In genomic region chr18:27211569-27211968, GRCh38 we compare ENCODE assay signal across 21 cellular contexts. TPM values are rescaled to one million over a fixed set of nuclear protein-coding genes. Genes with fewer than 3 reads are reported as not detected.
"Had no signal": no experiment of that assay in that cellular context is flagged by ENCODE, and none has a peak within 500 bp of the region (broad histone marks: within the 10 kb centered on the region; RNA-seq: fewer than 3 reads in every experiment).

No MANE protein-coding gene starts in this region.

- H3K27ac ChIP-seq: dorsolateral prefrontal cortex, esophagus muscularis mucosa, gastrocnemius medialis, heart right ventricle, stomach, thoracic aorta, transverse colon had no signal

- H3K36me3 ChIP-seq: esophagus muscularis mucosa, gastrocnemius medialis, heart right ventricle, stomach, thoracic aorta, transverse colon had no signal

- H3K27me3 Mint-ChIP-seq: naive thymus-derived CD8-positive, alpha-beta T cell had no signal

- ATAC-seq: gastrocnemius medialis; heart right ventricle; mucosa of descending colon; naive thymus-derived CD8-positive, alpha-beta T cell; sciatic nerve had no signal

- H3K27me3 ChIP-seq: dorsolateral prefrontal cortex, esophagus muscularis mucosa, gastrocnemius medialis, stomach, transverse colon had no signal

- H3K4me3 Mint-ChIP-seq: naive thymus-derived CD8-positive, alpha-beta T cell had no signal

- H3K27ac Mint-ChIP-seq: naive thymus-derived CD8-positive, alpha-beta T cell had no signal

- H3K4me1 ChIP-seq: esophagus muscularis mucosa, gastrocnemius medialis, heart right ventricle, stomach, transverse colon had no signal

- H3K4me3 ChIP-seq: dorsolateral prefrontal cortex, esophagus muscularis mucosa, gastrocnemius medialis, heart right ventricle, mucosa of descending colon, stomach, thoracic aorta, transverse colon had no signal

- FAIRE-seq: endometrium had no signal

- H3K36me3 Mint-ChIP-seq: naive thymus-derived CD8-positive, alpha-beta T cell had no signal

- DNase-seq: cortex of kidney; dorsolateral prefrontal cortex; effector CD8-positive, alpha-beta T cell; gastrocnemius medialis; heart right ventricle; islet precursor cell; mucosa of descending colon; naive thymus-derived CD8-positive, alpha-beta T cell; posterior cingulate gyrus; stimulated activated CD4-positive, alpha-beta T cell treated with anti-CD3 and anti-CD28 coated beads, Interleukin-2, amount 100 ng/mL, for 24 hours; stimulated activated CD4-positive, alpha-beta T cell treated with anti-CD3 and anti-CD28 coated beads, Interleukin-4, amount 100 ng/mL, for 4 hours; stimulated activated naive CD4-positive, alpha-beta T cell; stomach; substantia nigra; transverse colon had no signal

- H3K9me3 ChIP-seq: esophagus muscularis mucosa, gastrocnemius medialis, heart right ventricle, mucosa of descending colon, stomach, thoracic aorta, transverse colon had no signal

- H3K4me1 Mint-ChIP-seq: naive thymus-derived CD8-positive, alpha-beta T cell had no signal

RNA-seq across cellular contexts. Expression of gene CHST9, which starts 26.5 kb away (rescaled TPM):
- total RNA-seq: fibroblast of villous mesenchyme; naive thymus-derived CD8-positive, alpha-beta T cell; pulmonary artery endothelial cell had no signal
- polyA plus RNA-seq: naive thymus-derived CD8-positive, alpha-beta T cell had no signal
